ENCODE assay signal across 17 cellular contexts in genomic region chr13:73481265-73481664, GRCh38.
DNase-seq lines count a peak whose midpoint lies in the region; ATAC-seq, FAIRE-seq and TF ChIP-seq lines count a peak whose summit lies in the region.
"Had no signal": no experiment of that assay in that cellular context is flagged by ENCODE, and none has a peak within 500 bp of the region (broad histone marks: within the 10 kb centered on the region; RNA-seq: fewer than 3 reads in every experiment).

No MANE protein-coding gene starts in this region.

- no peak overlapping the region for H3K4me3 ChIP-seq in keratinocyte (ENCODE audit: control insufficient read depth in 2 of 3, extremely low read depth in 1 of 3, insufficient read depth in 2 of 3, low read depth in 1 of 3, low read length in 3 of 3)
- no peak overlapping the region for H3K4me3 ChIP-seq in skeletal muscle tissue (ENCODE audit: low read length in 3 of 3)
- H3K4me3 ChIP-seq in thoracic aorta: no peak overlapping the region
- H3K4me3 ChIP-seq: HAP-1 had no signal

- no peak for DNase-seq in keratinocyte (ENCODE audit: low read depth, low spot score)
- no peak for DNase-seq in thoracic aorta (ENCODE audit: low spot score)
- no peak for DNase-seq in glomerular visceral epithelial cell (ENCODE audit: extremely low spot score)
- no peak for DNase-seq in NCI-H1092 (lab: John Stamatoyannopoulos, UW)
- DNase-seq: Calu3; CD4-positive, alpha-beta memory T cell; COR-L47; DMS53; DMS79 treated with DMSO at 0.1 percent for 48 hours; GF-D8; GOT3; HFFc6 had no signal

- H3K4me2 ChIP-seq in keratinocyte (ENCODE audit: control insufficient read depth, extremely low read depth, insufficient read depth, low read depth, low read length): no peak overlapping the region

- H3K9me3 ChIP-seq in keratinocyte (ENCODE audit: control insufficient read depth, low read depth, low read length) (no peaks in the 10 kb centered on the region), skeletal muscle tissue (ENCODE audit: control insufficient read depth in 3 of 3, low read length in 3 of 3) (no peaks in the 10 kb centered on the region), thoracic aorta (no peaks in the 10 kb centered on the region)
- H3K9me3 ChIP-seq: HAP-1 had no signal

- H3K27ac ChIP-seq in keratinocyte (ENCODE audit: control insufficient read depth, insufficient read depth, low read length) (no peak overlapping the region), skeletal muscle tissue (ENCODE audit: low read depth, low read length) (peak overlapping the region; percentile 50), thoracic aorta (peak overlapping the region; percentile 53 to 67)

- H3K27me3 ChIP-seq in keratinocyte (ENCODE audit: control insufficient read depth, extremely low read depth, insufficient read depth, low read length) (no peaks in the 10 kb centered on the region), skeletal muscle tissue (ENCODE audit: control insufficient read depth in 3 of 3, insufficient read depth in 3 of 3, low read length in 3 of 3) (no peaks in the 10 kb centered on the region), thoracic aorta (replicated peaks; ENCODE audit: insufficient read depth) (no peaks in the 10 kb centered on the region)

- no peaks in the 10 kb centered on the region for H3K9me1 ChIP-seq in keratinocyte (ENCODE audit: control insufficient read depth, extremely low read depth, insufficient read depth, low read length)

- no peak overlapping the region for H2AFZ ChIP-seq in keratinocyte (ENCODE audit: control insufficient read depth, low read length)

- H4K20me1 ChIP-seq in keratinocyte (ENCODE audit: control insufficient read depth, extremely low read depth, insufficient read depth, low read length): no peaks in the 10 kb centered on the region

- TF ChIP-seq CTCF in keratinocyte (optimal IDR thresholded peaks at IDR 0.05 in 1 of 3, IDR thresholded peaks at IDR 0.05 in 1 of 3, conservative IDR thresholded peaks at IDR 0.05 in 1 of 3; ENCODE audit: extremely low read depth in 1 of 3, insufficient read depth in 2 of 3, low read length in 3 of 3) (no peak), thoracic aorta (IDR thresholded peaks at IDR 0.05) (no peak)

- FAIRE-seq in keratinocyte (lab: Jason Lieb, UNC): peak; percentile 23
- FAIRE-seq: GM12891, H54 had no signal

- H3K4me1 ChIP-seq in keratinocyte (ENCODE audit: control insufficient read depth, extremely low read depth, insufficient read depth, low read length) (no peaks in the 10 kb centered on the region), skeletal muscle tissue (ENCODE audit: control insufficient read depth in 3 of 3, insufficient read depth in 3 of 3, low read length in 3 of 3) (peaks cover 7 to 19% (median 15%) of the 10 kb centered on the region in 3 donors), thoracic aorta (ENCODE audit: control insufficient read depth in 1 of 2, low read depth in 2 of 2) (peaks cover 5 to 19% of the 10 kb centered on the region in 2 donors)
- H3K4me1 ChIP-seq: HAP-1 had no signal

- no peak overlapping the region for H3K9ac ChIP-seq in keratinocyte (ENCODE audit: control insufficient read depth, extremely low read depth, insufficient read depth, low read length)
- H3K9ac ChIP-seq in skeletal muscle tissue (ENCODE audit: low read depth in 1 of 3, low read length in 3 of 3): no peak overlapping the region

- H3K36me3 ChIP-seq in keratinocyte (ENCODE audit: control insufficient read depth in 2 of 2, extremely low read depth in 1 of 2, insufficient read depth in 2 of 2, low read length in 2 of 2) (no peaks in the 10 kb centered on the region), skeletal muscle tissue (ENCODE audit: control insufficient read depth in 3 of 3, insufficient read depth in 3 of 3, low read length in 3 of 3) (no peaks in the 10 kb centered on the region), thoracic aorta (no peaks in the 10 kb centered on the region)
- H3K36me3 ChIP-seq: HAP-1 had no signal

- dilution Hi-C loops in keratinocyte (cut with MboI; ENCODE audit: extremely low pct_ligation_motif_present, low sequenced_read_pairs): no loop called here

- no peaks in the 10 kb centered on the region for H3K79me2 ChIP-seq in keratinocyte (ENCODE audit: control insufficient read depth, insufficient read depth, low read length)

- ATAC-seq in thoracic aorta (ENCODE audit: insufficient number of reproducible peaks, low FRiP score, low read depth) (no peak), GM19467 (IDR thresholded peaks at IDR 0.05; ENCODE audit: unreplicated experiment) (no peak)
